Comparison of ENCODE assay signal across 18 cellular contexts in genomic region chr16:67526149-67526732, GRCh38. TPM values are rescaled to one million over a fixed set of nuclear protein-coding genes. Genes with fewer than 3 reads are reported as not detected.
A peak's percentile ranks its signal among the peaks of the same experiment; 100 is the strongest.
DNase-seq lines count a peak whose midpoint lies in the region; ATAC-seq, FAIRE-seq and TF ChIP-seq lines count a peak whose summit lies in the region.
"Had no signal": no experiment of that assay in that cellular context is flagged by ENCODE, and none has a peak within 500 bp of the region (broad histone marks: within the 10 kb centered on the region; RNA-seq: fewer than 3 reads in every experiment).

No MANE protein-coding gene starts in this region.

- H3K14ac ChIP-seq in neuronal stem cell (ENCODE audit: low read length): no peak overlapping the region

- no peak for TF ChIP-seq CTCF in epithelial cell of esophagus (IDR thresholded peaks at IDR 0.05; ENCODE audit: insufficient read depth, low read depth, low read length, missing control alignments)
- no peak for TF ChIP-seq CTCF in heart right ventricle (IDR thresholded peaks at IDR 0.05)
- TF ChIP-seq CTCF in mucosa of descending colon (IDR thresholded peaks at IDR 0.05): no peak

- H3K4me3 ChIP-seq in epithelial cell of esophagus (ENCODE audit: low read length) (no peak overlapping the region), neuronal stem cell (ENCODE audit: low read length in 2 of 2) (no peak overlapping the region), heart right ventricle (no peak overlapping the region), mucosa of descending colon (no peak overlapping the region), small intestine (ENCODE audit: low read depth in 1 of 2, low read length in 2 of 2) (no peak overlapping the region)
- H3K4me3 ChIP-seq: lower lobe of right lung, suprapubic skin had no signal

- H3K23ac ChIP-seq in neuronal stem cell (ENCODE audit: low read depth, low read length, poor library complexity): no peak overlapping the region

- H2BK120ac ChIP-seq in neuronal stem cell (ENCODE audit: low read depth, low read length): no peak overlapping the region

- DNase-seq in EL: peak; percentile 58
- peak; percentile 91 for DNase-seq in RCC 7860 (ENCODE audit: low spot score)
- peak; percentile 78 for DNase-seq in epithelial cell of esophagus (ENCODE audit: low read depth)
- no peak for DNase-seq in neuronal stem cell (ENCODE audit: low spot score)
- no peak for DNase-seq in heart right ventricle
- no peak for DNase-seq in mucosa of descending colon
- no peak for DNase-seq in small intestine
- no peak for DNase-seq in stimulated activated CD4-positive, alpha-beta T cell treated with anti-CD3 and anti-CD28 coated beads, Interleukin-4, amount 100 ng/mL, for 24 hours
- DNase-seq: C1 segment of cervical spinal cord, dermis blood vessel endothelial cell, GDM1, lower lobe of right lung, NCI-H2081 treated with DMSO at 0.1 percent for 48 hours, occipital lobe, T-helper 1 cell had no signal

- H3K4me1 ChIP-seq in neuronal stem cell (ENCODE audit: control insufficient read depth in 2 of 2, insufficient read depth in 1 of 2, low read depth in 1 of 2, low read length in 2 of 2): peaks cover 17 to 20% of the 10 kb centered on the region in 2 donors
- peaks cover 8 to 52% (median 30%) of the 10 kb centered on the region in 9 donors for H3K4me1 ChIP-seq in heart right ventricle
- peaks cover 20% of the 10 kb centered on the region for H3K4me1 ChIP-seq in mucosa of descending colon (ENCODE audit: low read depth)
- peaks cover 0 to 2% of the 10 kb centered on the region in 2 donors for H3K4me1 ChIP-seq in small intestine (ENCODE audit: control insufficient read depth in 2 of 2, insufficient read depth in 1 of 2, low read depth in 1 of 2, low read length in 1 of 2)

- H3K27me3 ChIP-seq in neuronal stem cell (ENCODE audit: control insufficient read depth in 3 of 3, insufficient read depth in 3 of 3, low read depth in 1 of 3, low read length in 3 of 3): peaks cover 4 to 35% (median 22%) of the 10 kb centered on the region in 3 experiments
- no peaks in the 10 kb centered on the region for H3K27me3 ChIP-seq in heart right ventricle
- peaks cover 0 to 4% of the 10 kb centered on the region in 2 donors for H3K27me3 ChIP-seq in small intestine (ENCODE audit: control insufficient read depth in 2 of 2, insufficient read depth in 2 of 2, low read length in 2 of 2)
- H3K27me3 ChIP-seq: suprapubic skin had no signal

- H4K91ac ChIP-seq in neuronal stem cell (ENCODE audit: low read depth, low read length, poor library complexity): peak overlapping the region; percentile 58

- no peak overlapping the region for H2AFZ ChIP-seq in neuronal stem cell (ENCODE audit: low read length)

- H3K27ac ChIP-seq in neuronal stem cell (replicated peaks; ENCODE audit: low read length): no peak overlapping the region
- H3K27ac ChIP-seq in heart right ventricle: no peak overlapping the region
- H3K27ac ChIP-seq in small intestine (ENCODE audit: low read depth in 1 of 2, low read length in 1 of 2): no peak overlapping the region
- H3K27ac ChIP-seq: lower lobe of right lung, suprapubic skin had no signal

- no peaks in the 10 kb centered on the region for H3K9me3 ChIP-seq in neuronal stem cell (replicated peaks in 1 of 2; ENCODE audit: control insufficient read depth in 2 of 2, insufficient read depth in 1 of 2, low read depth in 1 of 2, low read length in 2 of 2)
- H3K9me3 ChIP-seq in heart right ventricle: no peaks in the 10 kb centered on the region
- no peaks in the 10 kb centered on the region for H3K9me3 ChIP-seq in mucosa of descending colon
- no peaks in the 10 kb centered on the region for H3K9me3 ChIP-seq in small intestine (ENCODE audit: control insufficient read depth, low read depth)
- H3K9me3 ChIP-seq: lower lobe of right lung, suprapubic skin had no signal

- peak overlapping the region; percentile 28 for H2BK15ac ChIP-seq in neuronal stem cell (ENCODE audit: low read length)

- no peak overlapping the region for H4K8ac ChIP-seq in neuronal stem cell (ENCODE audit: low read depth, low read length)

- intact Hi-C loops in heart right ventricle (cut with DNase I) (loop anchor here in 3 of 10 donors (10.0 kb wide), 2 partner anchors 319 to 409 kb away; partner anchors contain the start of genes CTRL (in 3 of the 3), PSMB10 (in 3 of the 3), CENPT (in 1 of the 3) and NUTF2 (in 1 of the 3)), mucosa of descending colon (cut with DNase I, micrococcal nuclease) (no loop called here)

- H2AK5ac ChIP-seq in neuronal stem cell (ENCODE audit: low read depth, low read length): peak overlapping the region; percentile 36

- no peak overlapping the region for H3K18ac ChIP-seq in neuronal stem cell (ENCODE audit: low read length)

- H2BK5ac ChIP-seq in neuronal stem cell (ENCODE audit: low read length): no peak overlapping the region

- no CpG with 5 or more reads among the region's 3 CpGs for WGBS in neuronal stem cell (ENCODE audit: extremely low coverage in 2 of 2, insufficient read length in 2 of 2, insufficient replicate concordance in 1 of 2), 2 donors
- WGBS in heart right ventricle, 2 donors: 68 to 73% methylated on average over 3 of the region's 3 CpGs
- WGBS in small intestine, 3 donors: 52 to 76% (median 64%) methylated on average over 3 of the region's 3 CpGs

- peaks cover 2% of the 10 kb centered on the region for H3K79me1 ChIP-seq in neuronal stem cell (ENCODE audit: low read depth, low read length)

- H3K36me3 ChIP-seq in neuronal stem cell (replicated peaks in 1 of 2; ENCODE audit: control insufficient read depth in 2 of 2, insufficient read depth in 2 of 2, low read length in 2 of 2): no peaks in the 10 kb centered on the region
- H3K36me3 ChIP-seq in heart right ventricle: no peaks in the 10 kb centered on the region
- no peaks in the 10 kb centered on the region for H3K36me3 ChIP-seq in mucosa of descending colon (ENCODE audit: low read depth)
- no peaks in the 10 kb centered on the region for H3K36me3 ChIP-seq in small intestine (ENCODE audit: control insufficient read depth in 2 of 2, insufficient read depth in 2 of 2, low read length in 2 of 2)
- H3K36me3 ChIP-seq: lower lobe of right lung, suprapubic skin had no signal

- H3K9ac ChIP-seq in neuronal stem cell (ENCODE audit: low read depth, low read length, poor library complexity): no peak overlapping the region

- H2BK12ac ChIP-seq in neuronal stem cell (ENCODE audit: low read length): no peak overlapping the region

- no peak for ATAC-seq in heart right ventricle
- ATAC-seq in mucosa of descending colon: no peak
- ATAC-seq: lower lobe of right lung had no signal

- H3K4me2 ChIP-seq in neuronal stem cell (ENCODE audit: insufficient read depth, low read length, poor library complexity, severe bottlenecking): no peak overlapping the region

- H3K4ac ChIP-seq in neuronal stem cell (ENCODE audit: low read length): no peak overlapping the region

- peak; percentile 65 for FAIRE-seq in RCC 7860 (lab: Jason Lieb, UNC)
- no peak for FAIRE-seq in small intestine (lab: Jason Lieb, UNC)

RNA-seq across cellular contexts. Expression of gene RIPOR1, which starts 2.4 kb away (rescaled TPM):
- polyA plus RNA-seq in neuronal stem cell (2013, experiment 1 of 2): 23.0 TPM
- 23.4 TPM for polyA plus RNA-seq in neuronal stem cell (2013, experiment 2 of 2)
- total RNA-seq in heart right ventricle (10 to 100 TPM; 45.9 to 86.1 (median 73.8) TPM), mucosa of descending colon (10 to 100 TPM; 10.9 to 74.7 (median 20.5) TPM)
- polyA plus RNA-seq in heart right ventricle (10 to 100 TPM; 40.0 to 66.9 TPM), small intestine (10 to 100 TPM in 2 of 3 donors, 1 to 10 TPM in 1; 2.9 to 19.1 (median 11.3) TPM)

RNA-seq across cellular contexts. Expression of gene CTCF, which starts 36.1 kb away (rescaled TPM):
- 40.2 TPM for polyA plus RNA-seq in neuronal stem cell (2013, experiment 1 of 2)
- 39.4 TPM for polyA plus RNA-seq in neuronal stem cell (2013, experiment 2 of 2)
- total RNA-seq in heart right ventricle: 10 to 100 TPM; 20.5 to 31.0 (median 24.8) TPM
- polyA plus RNA-seq in heart right ventricle: 10 to 100 TPM; 11.9 to 20.7 TPM
- 10 to 100 TPM; 41.1 to 55.5 (median 43.4) TPM for total RNA-seq in mucosa of descending colon
- polyA plus RNA-seq in small intestine: 10 to 100 TPM; 23.5 to 24.6 (median 23.7) TPM

RNA-seq across cellular contexts. Expression of gene AGRP, which starts 42.9 kb away (rescaled TPM):
- not detected for polyA plus RNA-seq in neuronal stem cell (2013, experiment 1 of 2)
- polyA plus RNA-seq in neuronal stem cell (2013, experiment 2 of 2): not detected
- total RNA-seq in heart right ventricle (not detected), mucosa of descending colon (not detected)
- polyA plus RNA-seq in heart right ventricle (under 1 TPM in 1 of 2 donors, not detected in 1; 0.10 TPM), small intestine (under 1 TPM in 1 of 3 donors, not detected in 2; 0.10 TPM)
- total RNA-seq: dermis blood vessel endothelial cell, MCF 10A, occipital lobe, RPMI7951, suprapubic skin had no signal

RNA-seq across cellular contexts. Expression of gene ATP6V0D1, which starts 45.3 kb away (rescaled TPM):
- polyA plus RNA-seq in neuronal stem cell (2013, experiment 1 of 2): 20.8 TPM
- 20.9 TPM for polyA plus RNA-seq in neuronal stem cell (2013, experiment 2 of 2)
- total RNA-seq in heart right ventricle (10 to 100 TPM; 57.4 to 84.7 (median 67.5) TPM), mucosa of descending colon (100 to 1,000 TPM; 152 to 253 (median 228) TPM)
- polyA plus RNA-seq in heart right ventricle (10 to 100 TPM; 12.8 to 73.3 TPM), small intestine (100 to 1,000 TPM; 120 to 158 (median 154) TPM)

Comparison
In these comparisons a context has a peak if more than half of its experiments do, and no peak if none do; other contexts are left out.
1. DNase-seq: peak in EL (single experiment), RCC 7860 (single experiment) and epithelial cell of esophagus (single experiment); none in neuronal stem cell (single experiment), heart right ventricle (0 of 2), mucosa of descending colon (0 of 3), small intestine (single experiment) and stimulated activated CD4-positive, alpha-beta T cell treated with anti-CD3 and anti-CD28 coated beads, Interleukin-4, amount 100 ng/mL, for 24 hours (single experiment).